In the genomic region with DNA sequence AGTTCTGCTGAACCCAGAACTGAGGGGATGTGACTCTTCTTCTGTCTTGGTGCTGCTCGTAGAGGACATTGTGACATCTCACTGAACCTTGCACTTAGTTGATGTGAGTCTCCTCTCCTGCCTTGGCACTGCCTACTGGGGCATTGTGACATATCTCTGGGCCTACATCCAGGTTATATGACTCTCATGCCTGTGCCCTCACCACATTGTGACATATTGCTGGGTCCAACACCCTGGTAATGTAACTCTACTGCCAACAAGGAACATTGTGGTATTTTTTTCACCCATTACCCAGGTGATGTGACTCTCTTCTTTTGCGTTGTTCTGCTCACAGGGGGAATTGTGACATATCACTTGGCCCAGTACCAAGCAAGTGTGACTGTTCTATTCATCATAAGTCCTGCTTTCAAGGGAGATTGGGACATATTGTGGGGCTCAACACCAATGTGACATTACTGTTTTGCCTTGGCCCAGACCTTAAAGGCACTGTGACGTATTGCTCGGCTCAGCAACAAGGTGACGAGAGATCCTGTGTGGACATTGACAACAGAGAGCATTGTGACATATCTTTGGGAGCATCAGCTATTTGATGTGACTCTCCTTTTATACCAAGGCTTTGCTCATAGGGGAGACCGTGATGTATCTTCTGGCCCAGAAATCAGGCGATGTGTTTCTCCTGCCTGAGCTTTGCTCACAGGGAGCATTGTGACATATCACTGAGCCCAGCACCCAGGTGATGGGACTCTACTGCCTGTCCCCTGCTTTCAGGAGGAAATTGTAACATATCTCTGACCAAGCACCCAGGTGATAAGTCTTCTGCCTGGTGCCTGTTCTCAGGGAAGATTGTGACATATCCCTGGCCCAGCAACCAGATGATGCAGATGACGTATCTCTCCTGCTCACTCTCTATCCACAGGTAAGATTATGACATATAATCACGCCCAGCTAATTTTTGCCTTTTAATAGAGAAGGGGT, we compare ENCODE assay signal across 16 cellular contexts. TPM values are rescaled to one million over a fixed set of nuclear protein-coding genes. Genes with fewer than 3 reads are reported as not detected.
DNase-seq lines count a peak whose midpoint lies in the region; ATAC-seq and TF ChIP-seq lines count a peak whose summit lies in the region.
"Had no signal": no experiment of that assay in that cellular context is flagged by ENCODE, and none has a peak within 500 bp of the region (broad histone marks: within the 10 kb centered on the region; RNA-seq: fewer than 3 reads in every experiment).

No MANE protein-coding gene starts in this region.

- no peak for TF ChIP-seq CTCF in omental fat pad (IDR thresholded peaks at IDR 0.05)

- DNase-seq in AML-193 (lab: John Stamatoyannopoulos, UW) (peak; percentile 89 to 95), RKO (ENCODE audit: low spot score) (peak; percentile 26), left lobe of liver (ENCODE audit: low spot score) (peak; percentile 74), omental fat pad (ENCODE audit: low spot score) (no peak), T-helper 9 cell (no peak), DMS153 treated with DMSO at 0.1 percent for 48 hours (lab: John Stamatoyannopoulos, UW; ENCODE audit: unreplicated experiment) (no peak)
- no peak for DNase-seq in activated effector memory CD4-positive, alpha-beta T cell treated with anti-CD3 and anti-CD28 coated beads, Interleukin-2, amount 50 U/mL, for 16 hours
- DNase-seq: CD4-positive, alpha-beta T cell; KBM-7; NCI-H1417 treated with DMSO at 0.1 percent for 48 hours; NCI-H2029; NCI-H2171 treated with DMSO at 0.1 percent for 48 hours; NCI-H446 treated with DMSO at 0.1 percent for 48 hours; NK-92 treated with Interleukin-12 subunit alpha and Interleukin-12 subunit beta, amount 100 ng/mL, for 24 hours; RPMI8226; SJCRH30 had no signal

- ATAC-seq in left lobe of liver: peak; percentile 86
- peak; percentile 13 for ATAC-seq in omental fat pad (ENCODE audit: low FRiP score)

RNA-seq across cellular contexts. Expression of gene ZNF429, which starts 12.2 kb away (rescaled TPM):
- total RNA-seq in left lobe of liver (9.2 TPM), omental fat pad (10 to 100 TPM in 2 of 4 donors, 1 to 10 TPM in 2; 5.6 to 21.0 (median 9.4) TPM)

Comparison
In these comparisons a context has a peak if more than half of its experiments do, and no peak if none do; other contexts are left out.
1. DNase-seq: peak in AML-193 (2 of 2), RKO (single experiment) and left lobe of liver (single experiment); none in omental fat pad (single experiment), activated effector memory CD4-positive, alpha-beta T cell treated with anti-CD3 and anti-CD28 coated beads, Interleukin-2, amount 50 U/mL, for 16 hours (single experiment), T-helper 9 cell (single experiment) and DMS153 treated with DMSO at 0.1 percent for 48 hours (single experiment).